ENCODE assay signal across 9 cellular contexts in the genomic region with DNA sequence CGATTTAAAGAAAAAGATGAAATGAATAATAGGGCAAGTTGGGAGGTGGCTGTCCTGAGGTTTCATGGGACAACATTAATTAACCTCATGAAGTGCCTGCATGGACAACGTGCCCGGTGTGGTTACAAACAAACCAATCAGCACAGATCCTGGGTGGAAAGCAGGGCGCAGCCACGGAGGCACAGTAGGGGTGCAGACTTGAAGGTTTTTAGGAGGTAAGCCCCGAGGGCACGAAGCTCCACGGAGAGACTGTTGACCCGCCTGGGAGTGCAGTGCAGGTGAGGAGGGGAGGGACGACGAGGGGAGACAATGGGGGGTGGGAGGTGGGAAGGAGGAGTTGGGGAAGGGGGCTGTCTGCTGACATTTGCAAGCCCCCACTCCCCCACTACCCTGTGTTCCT. TPM values are rescaled to one million over a fixed set of nuclear protein-coding genes. Genes with fewer than 3 reads are reported as not detected.
DNase-seq lines count a peak whose midpoint lies in the region; ATAC-seq and TF ChIP-seq lines count a peak whose summit lies in the region.
"Had no signal": no experiment of that assay in that cellular context is flagged by ENCODE, and none has a peak within 500 bp of the region (broad histone marks: within the 10 kb centered on the region; RNA-seq: fewer than 3 reads in every experiment).

No MANE protein-coding gene starts in this region.

- POLR2A ChIA-PET in activated B cell treated with CpG ODN at 0.5 μM for 24 hours (lab: Charles Lee) = no interaction called here

- H3K27ac ChIP-seq in iPS-18a (ENCODE audit: low read length) (no peak overlapping the region), smooth muscle cell (ENCODE audit: low read depth) (no peak overlapping the region)

- intact Hi-C loops in activated B cell treated with CpG ODN at 0.5 μM for 24 hours (cut with micrococcal nuclease) = loop anchor here (5.0 kb wide), 1 partner anchor 487 kb away; no protein-coding TSS in a partner anchor

- ATAC-seq in activated B cell treated with CpG ODN at 0.5 μM for 24 hours (ENCODE audit: low read depth) (no peak), GM21360 (IDR thresholded peaks at IDR 0.05; ENCODE audit: unreplicated experiment) (no peak)

- H3K9ac ChIP-seq in iPS-18a (ENCODE audit: low read length) (no peak overlapping the region), smooth muscle cell (ENCODE audit: low read depth) (no peak overlapping the region)

- H4K20me1 ChIP-seq in smooth muscle cell (ENCODE audit: low read depth) = peaks cover 18% of the 10 kb centered on the region

- H3K36me3 Mint-ChIP-seq in activated B cell treated with CpG ODN at 0.5 μM for 24 hours (ENCODE audit: low read depth) = no peaks in the 10 kb centered on the region

- H3K4me3 ChIP-seq in iPS-18a (ENCODE audit: low read length) = peak overlapping the region; percentile 56
- H3K4me3 ChIP-seq in smooth muscle cell = peak overlapping the region; percentile 53

- H3K27me3 Mint-ChIP-seq in activated B cell treated with CpG ODN at 0.5 μM for 24 hours = peaks cover 76% of the 10 kb centered on the region

- H3K4me1 Mint-ChIP-seq in activated B cell treated with CpG ODN at 0.5 μM for 24 hours = peaks cover 22% of the 10 kb centered on the region

- H3K4me3 Mint-ChIP-seq in activated B cell treated with CpG ODN at 0.5 μM for 24 hours = peak overlapping the region; percentile 74

- H3K9me3 Mint-ChIP-seq in activated B cell treated with CpG ODN at 0.5 μM for 24 hours = no peaks in the 10 kb centered on the region
- H3K9me3 Mint-ChIP-seq: activated naive CD4-positive, alpha-beta T cell treated with anti-CD3 and anti-CD28 coated beads for 36 hours had no signal

- no peaks in the 10 kb centered on the region for H3K79me2 ChIP-seq in smooth muscle cell (ENCODE audit: low read depth)

- CTCF ChIA-PET in activated B cell treated with CpG ODN at 0.5 μM for 24 hours (lab: Charles Lee) = no interaction called here

- no peaks in the 10 kb centered on the region for H3F3A ChIP-seq in smooth muscle cell (ENCODE audit: low read depth)

- 8% methylated on average over 11 of the region's 11 CpGs for WGBS in smooth muscle cell (ENCODE audit: low lambda C conversion rate)

- TF ChIP-seq CTCF in activated B cell treated with CpG ODN at 0.5 μM for 24 hours (IDR thresholded peaks at IDR 0.05) = no peak
- no peak for TF ChIP-seq CTCF in smooth muscle cell (IDR thresholded peaks at IDR 0.05; ENCODE audit: borderline replicate concordance, insufficient read depth, poor library complexity, severe bottlenecking)

- H3K4me1 ChIP-seq in iPS-18a (ENCODE audit: control insufficient read depth, low read depth, low read length) (peaks cover 42% of the 10 kb centered on the region), smooth muscle cell (ENCODE audit: low read depth) (peaks cover 34% of the 10 kb centered on the region)

- DNase-seq in NCI-H748 (lab: John Stamatoyannopoulos, UW; ENCODE audit: unreplicated experiment) (peak; percentile 23), NCI-H748 treated with DMSO at 0.1 percent for 48 hours (lab: John Stamatoyannopoulos, UW) (no peak), activated B cell treated with CpG ODN at 0.5 μM for 24 hours (no peak), smooth muscle cell (lab: John Stamatoyannopoulos, UW; ENCODE audit: unreplicated experiment) (no peak), NCI-H2107 (lab: John Stamatoyannopoulos, UW) (no peak), D341Med (ENCODE audit: low spot score) (no peak)

- H3K36me3 ChIP-seq in iPS-18a (ENCODE audit: control insufficient read depth, low read depth, low read length) (no peaks in the 10 kb centered on the region), smooth muscle cell (ENCODE audit: low read depth) (no peaks in the 10 kb centered on the region)

- H2AFZ ChIP-seq in smooth muscle cell (ENCODE audit: low read depth) = no peak overlapping the region

- peak overlapping the region; percentile 83 for H3K4me2 ChIP-seq in smooth muscle cell

- H3K27me3 ChIP-seq in iPS-18a (ENCODE audit: control insufficient read depth, insufficient read depth, low read length) (peaks cover 90% of the 10 kb centered on the region), smooth muscle cell (ENCODE audit: low read depth) (peaks cover 94% of the 10 kb centered on the region)

- no peak overlapping the region for H3K27ac Mint-ChIP-seq in activated B cell treated with CpG ODN at 0.5 μM for 24 hours
- H3K27ac Mint-ChIP-seq: activated naive CD4-positive, alpha-beta T cell treated with anti-CD3 and anti-CD28 coated beads for 36 hours had no signal

- no peaks in the 10 kb centered on the region for H3K9me3 ChIP-seq in iPS-18a (ENCODE audit: control insufficient read depth, low read depth, low read length)
- H3K9me3 ChIP-seq in smooth muscle cell (replicated peaks; ENCODE audit: low read depth) = no peaks in the 10 kb centered on the region

RNA-seq across cellular contexts. Expression of gene RIPK4, which starts 2.3 kb away (rescaled TPM):
- 0.07 TPM in 1 of 2 replicates, not detected in the other for total RNA-seq in activated B cell treated with CpG ODN at 0.5 μM for 24 hours
- 2.6 and 3.7 TPM in 2 replicates for total RNA-seq in smooth muscle cell
- polyA plus RNA-seq in smooth muscle cell = 1.1 and 7.4 TPM in 2 replicates
